ENCODE assay signal across 8 cellular contexts in the genomic region with DNA sequence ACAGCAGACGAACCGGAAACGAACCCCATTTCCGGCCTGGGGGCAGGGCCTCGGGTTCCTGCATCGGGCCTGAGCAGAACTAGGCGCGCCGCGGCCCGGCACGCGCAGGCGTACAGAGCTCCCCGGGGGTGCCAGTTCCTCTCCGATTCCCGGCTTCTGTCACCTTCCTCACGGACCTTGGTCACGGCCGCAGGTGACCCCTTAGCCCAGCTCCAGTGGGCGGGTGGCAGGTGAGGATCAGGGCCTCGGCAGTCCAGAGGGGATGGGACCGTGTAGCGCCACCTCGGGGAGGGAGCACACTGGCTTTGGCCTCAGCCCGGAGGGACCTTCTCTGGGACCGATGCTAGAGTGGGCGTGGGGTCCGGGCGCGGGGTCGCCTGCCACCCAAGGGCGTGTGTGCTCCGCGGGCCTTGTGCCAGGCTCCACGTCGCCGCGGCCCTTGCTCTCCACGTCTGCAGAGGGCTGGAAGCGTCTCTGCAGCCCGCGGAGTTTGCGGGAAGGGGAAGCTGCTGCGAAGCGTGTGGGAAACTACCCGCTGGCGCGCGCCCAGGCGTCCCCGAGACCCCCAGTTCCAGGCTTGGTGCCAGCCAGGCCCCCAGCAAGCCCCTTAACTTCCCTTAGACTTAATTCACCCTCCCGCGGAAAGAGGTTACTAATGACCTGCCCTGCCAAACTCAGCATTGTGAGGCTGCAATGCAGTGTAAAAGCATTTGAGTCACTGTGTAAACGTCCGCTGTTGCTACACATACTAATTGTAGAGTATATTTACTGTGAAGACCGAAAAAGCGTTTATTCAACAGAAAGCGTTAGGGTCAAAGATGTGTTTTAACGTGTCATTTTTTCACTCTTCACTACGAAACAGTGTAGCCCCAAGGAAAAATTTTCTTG. TPM values are rescaled to one million over a fixed set of nuclear protein-coding genes. Genes with fewer than 3 reads are reported as not detected.
DNase-seq lines count a peak whose midpoint lies in the region; ATAC-seq, FAIRE-seq and TF ChIP-seq lines count a peak whose summit lies in the region.

TSS of gene TRAPPC12 (plus strand) at position 48 of the 888 bp plus-strand sequence. CDS start 7,930 bp downstream, outside the sequence.

- FAIRE-seq in urothelium cell line (lab: Jason Lieb, UNC): no peak

- H3K9me3 ChIP-seq in left ventricle myocardium inferior (replicated peaks): no peaks in the 10 kb centered on the region
- H3K9me3 ChIP-seq in psoas muscle: no peaks in the 10 kb centered on the region

- DNase-seq in NCI-H1048 (lab: John Stamatoyannopoulos, UW) (peak; percentile 88), T-helper 1 cell (peak; percentile 80 to 94 (median 88)), amniotic epithelial cell (ENCODE audit: low read depth) (peak; percentile 82), left ventricle myocardium inferior (peak; percentile 93), psoas muscle (peak; percentile 89 to 95), urothelium cell line (ENCODE audit: low spot score) (peak; percentile 85)

- TF ChIP-seq CTCF in GM12873 (IDR thresholded peaks at IDR 0.05; ENCODE audit: insufficient read depth, low read depth, low read length, missing control alignments): peak; percentile 64
- TF ChIP-seq CTCF in left ventricle myocardium inferior (IDR thresholded peaks at IDR 0.05; ENCODE audit: borderline replicate concordance): peak; percentile 55
- peak; percentile 42 for TF ChIP-seq CTCF in psoas muscle (IDR thresholded peaks at IDR 0.05)

- intact Hi-C loops in left ventricle myocardium inferior (cut with micrococcal nuclease) (no loop called here), psoas muscle (cut with DNase I) (loop anchor here in 1 of 2 donors (10.0 kb wide), 2 partner anchors 195 to 765 kb away; partner anchors contain the start of gene RPS7)

- peaks cover 14% of the 10 kb centered on the region for H3K36me3 ChIP-seq in left ventricle myocardium inferior
- H3K36me3 ChIP-seq in psoas muscle (ENCODE audit: insufficient read depth in 1 of 2, low read depth in 1 of 2): peaks cover 3 to 37% of the 10 kb centered on the region in 2 donors

- H3K27ac ChIP-seq in left ventricle myocardium inferior (replicated peaks): peak within 1 kb of the TSS; percentile 97
- H3K27ac ChIP-seq in psoas muscle: peak within 1 kb of the TSS; percentile 98

- H3K27me3 ChIP-seq in left ventricle myocardium inferior (ENCODE audit: low read depth): no peaks in the 10 kb centered on the region
- H3K27me3 ChIP-seq in psoas muscle (ENCODE audit: insufficient read depth in 3 of 3, low read length in 2 of 3): no peaks in the 10 kb centered on the region

- ATAC-seq in HG02571 (IDR thresholded peaks at IDR 0.05; ENCODE audit: unreplicated experiment): peak; percentile 77
- peak; percentile 88 to 91 (median 89) for ATAC-seq in psoas muscle

- 0 to 1% (median 1%) methylated on average over 61 of the region's 61 CpGs for WGBS in psoas muscle, 3 donors

- peak within 1 kb of the TSS; percentile 97 for H3K4me3 ChIP-seq in left ventricle myocardium inferior
- H3K4me3 ChIP-seq in psoas muscle: peak within 1 kb of the TSS; percentile 92

- peaks cover 55% of the 10 kb centered on the region for H3K4me1 ChIP-seq in left ventricle myocardium inferior
- H3K4me1 ChIP-seq in psoas muscle: peaks cover 34% of the 10 kb centered on the region

RNA-seq across cellular contexts. Expression of gene TRAPPC12, which starts in this region (rescaled TPM):
- total RNA-seq in left ventricle myocardium inferior (127 TPM), psoas muscle (10 to 100 TPM; 56.7 to 90.3 (median 66.9) TPM)
- 10 to 100 TPM; 28.7 to 50.9 (median 34.2) TPM for polyA plus RNA-seq in psoas muscle

Comparison
In these comparisons a context has a peak if more than half of its experiments do, and no peak if none do; other contexts are left out.
1. Peak in every context shown above with its lines: DNase-seq, ATAC-seq, H3K4me3 ChIP-seq and H3K27ac ChIP-seq.